16 cellular contexts compared by ENCODE assay signal in the genomic region with DNA sequence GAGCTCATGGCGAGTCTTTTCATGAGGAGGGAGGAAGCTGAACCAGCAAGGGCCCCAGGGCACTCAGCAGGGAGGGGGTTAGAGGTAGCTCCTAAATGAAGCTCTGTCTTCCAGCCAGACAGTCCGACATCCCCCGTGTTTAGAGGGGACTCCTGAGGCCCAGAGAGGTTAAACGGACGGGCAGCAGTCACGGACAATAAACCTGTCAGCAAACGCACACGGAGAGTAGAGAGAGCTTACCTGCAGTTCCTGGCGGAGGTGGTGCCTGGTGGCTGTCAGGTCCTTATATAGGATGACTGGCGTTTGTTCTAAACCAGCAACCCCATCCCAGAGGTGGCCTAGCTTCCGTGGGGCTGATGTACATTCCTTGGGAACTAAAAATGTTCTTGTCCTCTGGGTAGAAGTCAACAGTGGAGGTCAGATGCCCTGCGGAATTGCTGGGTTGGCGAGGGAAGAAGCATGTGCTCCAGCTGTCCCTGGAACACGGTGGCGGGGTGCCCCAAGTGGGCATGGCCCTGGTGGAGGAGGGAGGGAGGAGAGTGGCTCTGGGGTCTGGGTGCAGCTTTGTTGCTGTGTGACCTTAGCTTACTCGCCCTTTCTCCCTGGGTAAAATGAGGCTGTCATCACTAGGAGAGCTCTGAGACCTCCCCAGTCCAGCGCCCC.
"Had no signal": no experiment of that assay in that cellular context is flagged by ENCODE, and none has a peak within 500 bp of the region (broad histone marks: within the 10 kb centered on the region; RNA-seq: fewer than 3 reads in every experiment).

No MANE protein-coding gene starts in this region.

- H3K4me3 Mint-ChIP-seq: activated CD8-positive, alpha-beta memory T cell treated with anti-CD3 and anti-CD28 coated beads, Interleukin-2, amount 10 ng/mL, durations not matched to agents 7 days and 5 days; activated naive CD8-positive, alpha-beta T cell treated with anti-CD3 and anti-CD28 coated beads, Interleukin-2, amount 10 ng/mL, durations not matched to agents 7 days and 5 days; brain; central memory CD8-positive, alpha-beta T cell had no signal

- H3K27me3 Mint-ChIP-seq: activated CD8-positive, alpha-beta memory T cell treated with anti-CD3 and anti-CD28 coated beads, Interleukin-2, amount 10 ng/mL, durations not matched to agents 7 days and 5 days; activated naive CD8-positive, alpha-beta T cell treated with anti-CD3 and anti-CD28 coated beads, Interleukin-2, amount 10 ng/mL, durations not matched to agents 7 days and 5 days; brain; central memory CD8-positive, alpha-beta T cell had no signal

- H3K9me3 Mint-ChIP-seq: activated naive CD8-positive, alpha-beta T cell treated with anti-CD3 and anti-CD28 coated beads, Interleukin-2, amount 10 ng/mL, durations not matched to agents 7 days and 5 days; brain; central memory CD8-positive, alpha-beta T cell had no signal

- DNase-seq: activated CD4-positive, alpha-beta T cell treated with anti-CD3 and anti-CD28 coated beads, Interleukin-2, amount 50 U/mL, for 48 hours; activated CD8-positive, alpha-beta memory T cell treated with anti-CD3 and anti-CD28 coated beads, Interleukin-2, amount 10 ng/mL, durations not matched to agents 7 days and 5 days; activated gamma-delta T cell treated with Interleukin-2 at 50 U/mL for 16 hours; activated naive CD8-positive, alpha-beta T cell treated with anti-CD3 and anti-CD28 coated beads, Interleukin-2, amount 10 ng/mL, durations not matched to agents 7 days and 5 days; activated T-cell treated with anti-CD3 and anti-CD28 coated beads, Interleukin-2, amount 50 U/mL, for 1 hour; effector CD8-positive, alpha-beta T cell; foreskin keratinocyte; lower lobe of right lung; psoas muscle; stimulated activated CD4-positive, alpha-beta T cell treated with anti-CD3 and anti-CD28 coated beads, Interleukin-12 subunit alpha, Interleukin-12 subunit beta, amount 100 ng/mL, for 4 hours; stimulated activated CD4-positive, alpha-beta T cell treated with anti-CD3 and anti-CD28 coated beads, Interleukin-2, amount 100 ng/mL, for 24 hours; T-helper 1 cell; thyroid gland had no signal

- ATAC-seq: activated CD8-positive, alpha-beta memory T cell treated with anti-CD3 and anti-CD28 coated beads, Interleukin-2, amount 10 ng/mL, durations not matched to agents 7 days and 5 days; foreskin keratinocyte; lower lobe of right lung; psoas muscle; sciatic nerve had no signal

- H3K27ac Mint-ChIP-seq: activated CD8-positive, alpha-beta memory T cell treated with anti-CD3 and anti-CD28 coated beads, Interleukin-2, amount 10 ng/mL, durations not matched to agents 7 days and 5 days; activated naive CD8-positive, alpha-beta T cell treated with anti-CD3 and anti-CD28 coated beads, Interleukin-2, amount 10 ng/mL, durations not matched to agents 7 days and 5 days; brain had no signal
